Comparison of ENCODE assay signal across 8 cellular contexts in genomic region chr3:39639344-39640236, GRCh38.
DNase-seq lines count a peak whose midpoint lies in the region; ATAC-seq, FAIRE-seq and TF ChIP-seq lines count a peak whose summit lies in the region.
"Had no signal": no experiment of that assay in that cellular context is flagged by ENCODE, and none has a peak within 500 bp of the region (broad histone marks: within the 10 kb centered on the region; RNA-seq: fewer than 3 reads in every experiment).

No MANE protein-coding gene starts in this region.

- H3K9me3 ChIP-seq in NT2/D1 (ENCODE audit: insufficient read depth, low read length) (no peaks in the 10 kb centered on the region), endothelial cell of umbilical vein (replicated peaks; ENCODE audit: control insufficient read depth, insufficient read depth, low read length) (no peaks in the 10 kb centered on the region)

- POLR2A ChIA-PET in endothelial cell of umbilical vein (lab: Charles Lee) = interaction anchor here (1.1 to 1.4 kb wide), 3 partner anchors 66 to 109 kb away, joined by 3 read pairs; no protein-coding TSS in a partner anchor

- H3K9ac ChIP-seq in NT2/D1 (ENCODE audit: insufficient read length, low read depth) (no peak overlapping the region), endothelial cell of umbilical vein (replicated peaks; ENCODE audit: extremely low read depth, insufficient read depth, low read length) (peak overlapping the region; percentile 61)

- DNase-seq in GM23338 (ENCODE audit: low spot score) = peak; percentile 33
- peak; percentile 54 for DNase-seq in NT2/D1 (ENCODE audit: low read depth, low spot score)
- peak; percentile 95 for DNase-seq in endothelial cell of umbilical vein (ENCODE audit: low read depth, low spot score)
- DNase-seq in pulmonary artery endothelial cell (ENCODE audit: low read depth, low spot score) = peak; percentile 96
- DNase-seq in NCI-H526 treated with DMSO at 0.1 percent for 48 hours (lab: John Stamatoyannopoulos, UW) = no peak
- no peak for DNase-seq in NCI-H2029 treated with DMSO at 0.1 percent for 48 hours (lab: John Stamatoyannopoulos, UW)

- BruUV-seq in endothelial cell of umbilical vein (replicated peaks; lab: Mats Ljungman, UMichigan) = no TSS peak

- peak overlapping the region; percentile 45; the same call in 1 of the 2 replicates for H2AFZ ChIP-seq in GM23338
- no peak overlapping the region for H2AFZ ChIP-seq in endothelial cell of umbilical vein (ENCODE audit: low read depth, low read length)

- no peaks in the 10 kb centered on the region for H3K36me3 Mint-ChIP-seq in GM23338 (ENCODE audit: low read depth)

- H3K4me1 Mint-ChIP-seq in GM23338 = peaks cover 9% of the 10 kb centered on the region; the same call in 2 of the 3 replicates

- H3K9me1 ChIP-seq in endothelial cell of umbilical vein (replicated peaks; ENCODE audit: control insufficient read depth, extremely low read depth, insufficient read depth, low read length) = no peaks in the 10 kb centered on the region

- ATAC-seq in GM23338 (peak; percentile 51), GM18861 (IDR thresholded peaks at IDR 0.05; ENCODE audit: unreplicated experiment) (no peak)

- H3K4me1 ChIP-seq in GM23338 (ENCODE audit: insufficient read depth) = peaks cover 6% of the 10 kb centered on the region; the same call in 1 of the 2 replicates
- no peaks in the 10 kb centered on the region for H3K4me1 ChIP-seq in NT2/D1 (ENCODE audit: insufficient read depth, insufficient read length)
- H3K4me1 ChIP-seq in endothelial cell of umbilical vein (ENCODE audit: control insufficient read depth, extremely low read depth, insufficient read depth, low read length) = peaks cover 32% of the 10 kb centered on the region

- no peaks in the 10 kb centered on the region for H3F3A ChIP-seq in GM23338 (replicated peaks; ENCODE audit: low read depth)

- FAIRE-seq in endothelial cell of umbilical vein (lab: Jason Lieb, UNC) = peak; percentile 90

- TF ChIP-seq POLR2A in endothelial cell of umbilical vein (IDR thresholded peaks at IDR 0.05; ENCODE audit: low read depth, low read length) = no peak

- H3K9me2 ChIP-seq in GM23338 (ENCODE audit: insufficient read depth) = no peaks in the 10 kb centered on the region

- H3K27me3 Mint-ChIP-seq in GM23338 (ENCODE audit: insufficient read depth, low read depth, poor library complexity) = no peaks in the 10 kb centered on the region

- H3K79me2 ChIP-seq in GM23338 (replicated peaks; ENCODE audit: insufficient read depth) (no peaks in the 10 kb centered on the region), endothelial cell of umbilical vein (ENCODE audit: control insufficient read depth, insufficient read depth, low read length) (no peaks in the 10 kb centered on the region)

- H3K27me3 ChIP-seq in GM23338 (ENCODE audit: insufficient read depth) (no peaks in the 10 kb centered on the region), NT2/D1 (ENCODE audit: insufficient read depth, insufficient read length) (no peaks in the 10 kb centered on the region), endothelial cell of umbilical vein (ENCODE audit: control insufficient read depth in 2 of 2, insufficient read depth in 2 of 2, low read length in 2 of 2) (no peaks in the 10 kb centered on the region)

- no peak overlapping the region for H3K27ac ChIP-seq in GM23338 (ENCODE audit: low read depth)
- H3K27ac ChIP-seq in endothelial cell of umbilical vein (ENCODE audit: insufficient read depth, low read depth, low read length) = peak overlapping the region; percentile 97

- intact Hi-C loops in endothelial cell of umbilical vein (cut with micrococcal nuclease) = loop anchor here (1.0 to 2.0 kb wide), 5 partner anchors 47 to 271 kb away; no protein-coding TSS in a partner anchor

- H3K4me2 ChIP-seq in GM23338 (no peak overlapping the region), endothelial cell of umbilical vein (ENCODE audit: insufficient read depth, low read length) (peak overlapping the region; percentile 70)

- H3K27ac Mint-ChIP-seq in GM23338 = peak overlapping the region; percentile 85
- H3K27ac Mint-ChIP-seq: T-helper 1 cell treated with Interleukin-12 subunit alpha and Interleukin-12 subunit beta and Interleukin-4 antibody, amounts not matched to agents 30 μg/mL and 1 μg/mL, for 36 hours had no signal

- H3K36me3 ChIP-seq in GM23338 (ENCODE audit: insufficient read depth) = no peaks in the 10 kb centered on the region
- no peaks in the 10 kb centered on the region for H3K36me3 ChIP-seq in NT2/D1 (ENCODE audit: insufficient read depth, insufficient read length, low read length)
- H3K36me3 ChIP-seq in endothelial cell of umbilical vein (ENCODE audit: control insufficient read depth in 2 of 2, extremely low read depth in 1 of 2, insufficient read depth in 2 of 2, low read length in 2 of 2) = no peaks in the 10 kb centered on the region

- H3K4me3 ChIP-seq in GM23338 = no peak overlapping the region
- no peak overlapping the region for H3K4me3 ChIP-seq in NT2/D1 (ENCODE audit: insufficient read length, low read depth)
- H3K4me3 ChIP-seq in endothelial cell of umbilical vein (replicated peaks in 1 of 3; ENCODE audit: insufficient read depth in 1 of 3, low read depth in 1 of 3, low read length in 3 of 3) = peak overlapping the region in 1 of 3 experiments; percentile 21

- no peaks in the 10 kb centered on the region for H4K20me1 ChIP-seq in GM23338 (replicated peaks; ENCODE audit: insufficient read depth)
- H4K20me1 ChIP-seq in endothelial cell of umbilical vein (replicated peaks; ENCODE audit: control insufficient read depth, extremely low read depth, insufficient read depth, low read length) = no peaks in the 10 kb centered on the region

- no peak overlapping the region for H3K4me3 Mint-ChIP-seq in GM23338
- H3K4me3 Mint-ChIP-seq: T-helper 1 cell treated with Interleukin-12 subunit alpha and Interleukin-12 subunit beta and Interleukin-4 antibody, amounts not matched to agents 30 μg/mL and 1 μg/mL, for 36 hours had no signal

- TF ChIP-seq CTCF in GM23338 (conservative IDR thresholded peaks at IDR 0.05; ENCODE audit: low read depth in 2 of 2) (no peak), endothelial cell of umbilical vein (IDR thresholded peaks at IDR 0.05; ENCODE audit: extremely low read depth in 1 of 2, insufficient read depth in 1 of 2, low read depth in 1 of 2, low read length in 2 of 2) (no peak)

- CTCF ChIA-PET in endothelial cell of umbilical vein (lab: Charles Lee) = interaction anchor here (0.9 to 3.0 kb wide), 11 partner anchors 12 to 669 kb away, joined by 3 to 16 read pairs (median 7); no protein-coding TSS in a partner anchor

- dilution Hi-C loops in endothelial cell of umbilical vein (cut with MboI; ENCODE audit: extremely low pct_ligation_motif_present, low sequenced_read_pairs) = no loop called here

- no peaks in the 10 kb centered on the region for H3K9me3 Mint-ChIP-seq in GM23338
- H3K9me3 Mint-ChIP-seq: T-helper 1 cell treated with Interleukin-12 subunit alpha and Interleukin-12 subunit beta and Interleukin-4 antibody, amounts not matched to agents 30 μg/mL and 1 μg/mL, for 36 hours had no signal

TF ChIP-seq in GM23338, 12 proteins besides CTCF, POLR2A, EP300 and RAD21 (continues in another document):
- TF ChIP-seq NANOG (IDR thresholded peaks at IDR 0.05; ENCODE audit: borderline replicate concordance) (no peak), STAT1 (IDR thresholded peaks at IDR 0.05; ENCODE audit: unreplicated experiment) (no peak), ETS1 (IDR thresholded peaks at IDR 0.05) (no peak), JUNB (IDR thresholded peaks at IDR 0.05; ENCODE audit: unreplicated experiment) (no peak), EZH2 (IDR thresholded peaks at IDR 0.05; ENCODE audit: low read depth, unreplicated experiment) (no peak), ZNF331 (CRISPR knock-in tag; IDR thresholded peaks at IDR 0.05; ENCODE audit: low read depth) (no peak), ZNF114 (CRISPR knock-in tag; IDR thresholded peaks at IDR 0.05) (no peak), CREB1 (CRISPR knock-in tag; IDR thresholded peaks at IDR 0.05; ENCODE audit: low read depth) (no peak), EZH2phosphoT487 (IDR thresholded peaks at IDR 0.05; ENCODE audit: unreplicated experiment) (no peak)

TF ChIP-seq in endothelial cell of umbilical vein, 7 proteins besides CTCF, POLR2A, EP300 and RAD21:
- TF ChIP-seq MAX (IDR thresholded peaks at IDR 0.05; ENCODE audit: insufficient read depth, insufficient read length) = no peak
- peak; percentile 86 for TF ChIP-seq POLR2AphosphoS5 (IDR thresholded peaks at IDR 0.05; ENCODE audit: insufficient read depth, low read depth, low read length)
- TF ChIP-seq GATA2 (IDR thresholded peaks at IDR 0.05; ENCODE audit: insufficient read depth, insufficient read length, low read depth, low read length) = peak; percentile 94
- TF ChIP-seq FOS (IDR thresholded peaks at IDR 0.05; ENCODE audit: borderline replicate concordance, insufficient read depth, low read length) = peak; percentile 100
- TF ChIP-seq MYC (IDR thresholded peaks at IDR 0.05; ENCODE audit: low read depth, low read length) = no peak
- no peak for TF ChIP-seq EZH2 (IDR thresholded peaks at IDR 0.05; ENCODE audit: borderline replicate concordance, low read depth, low read length, severe bottlenecking)
- peak; percentile 98 for TF ChIP-seq JUN (IDR thresholded peaks at IDR 0.05; ENCODE audit: borderline replicate concordance, insufficient read depth, insufficient read length, low read depth)

Comparison
In these comparisons a context has a peak if more than half of its experiments do, and no peak if none do; other contexts are left out.
1. DNase-seq: peak in GM23338 (single experiment), NT2/D1 (single experiment), endothelial cell of umbilical vein (single experiment) and pulmonary artery endothelial cell (single experiment); none in NCI-H526 treated with DMSO at 0.1 percent for 48 hours (single experiment) and NCI-H2029 treated with DMSO at 0.1 percent for 48 hours (single experiment).